ENCODE assay signal across 21 cellular contexts in the genomic region with DNA sequence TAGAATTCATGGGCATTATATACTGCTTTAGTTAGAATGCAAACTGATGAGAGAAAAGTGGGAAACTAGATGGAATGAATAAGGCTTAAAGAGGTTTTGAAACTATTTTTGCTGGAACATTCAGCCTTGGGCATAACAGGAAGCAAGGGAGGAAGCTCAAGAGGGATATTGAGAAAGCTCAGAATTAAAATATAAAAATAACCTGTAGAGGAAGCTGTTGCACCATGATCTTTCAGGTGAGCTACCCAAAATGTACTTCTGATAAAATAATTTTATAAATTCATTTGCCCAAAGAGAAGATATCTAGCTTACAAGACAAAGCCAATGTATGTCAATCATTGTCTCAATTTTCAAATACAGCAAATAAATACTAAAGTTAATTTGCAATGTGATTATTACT. TPM values are rescaled to one million over a fixed set of nuclear protein-coding genes. Genes with fewer than 3 reads are reported as not detected.
DNase-seq lines count a peak whose midpoint lies in the region; ATAC-seq and TF ChIP-seq lines count a peak whose summit lies in the region.
"Had no signal": no experiment of that assay in that cellular context is flagged by ENCODE, and none has a peak within 500 bp of the region (broad histone marks: within the 10 kb centered on the region; RNA-seq: fewer than 3 reads in every experiment).

No MANE protein-coding gene starts in this region.

- ATAC-seq in right cardiac atrium, result no peak
- ATAC-seq in GM18505 (IDR thresholded peaks at IDR 0.05; ENCODE audit: unreplicated experiment), result no peak
- no peak for ATAC-seq in GM19397 (IDR thresholded peaks at IDR 0.05; ENCODE audit: unreplicated experiment)

- H3K4me1 ChIP-seq in cardiac muscle cell (ENCODE audit: low read depth), result peaks cover 55% of the 10 kb centered on the region
- H3K4me1 ChIP-seq in right cardiac atrium (ENCODE audit: control insufficient read depth, insufficient read depth, low read length), result no peaks in the 10 kb centered on the region
- H3K4me1 ChIP-seq in iPS-20b (ENCODE audit: insufficient read depth, low read length), result no peaks in the 10 kb centered on the region
- no peaks in the 10 kb centered on the region for H3K4me1 ChIP-seq in vagina

- DNase-seq in cardiac muscle cell (ENCODE audit: low read depth in 1 of 2, low spot score in 1 of 2) (peak in 1 of 2 donors; percentile 28), right cardiac atrium (no peak), SK-N-MC (ENCODE audit: low read depth, low spot score) (no peak), NCI-H146 treated with DMSO at 0.1 percent for 48 hours (lab: John Stamatoyannopoulos, UW; ENCODE audit: unreplicated experiment) (no peak), vagina (ENCODE audit: extremely low spot score in 2 of 2) (no peak)
- DNase-seq: activated effector memory CD4-positive, alpha-beta T cell treated with Interleukin-2 at 50 U/mL for 16 hours; amygdala; COR-L47; erythroblast; head of caudate nucleus; NCI-H1694; NCI-H446 treated with DMSO at 0.1 percent for 48 hours; small intestine; SW 1271 had no signal

- TF ChIP-seq CTCF in cardiac muscle cell (IDR thresholded peaks at IDR 0.05; ENCODE audit: low read depth, low read length) (no peak), vagina (IDR thresholded peaks at IDR 0.05) (no peak)

- H3K36me3 ChIP-seq in cardiac muscle cell, result no peaks in the 10 kb centered on the region
- H3K36me3 ChIP-seq in SK-N-MC (ENCODE audit: insufficient read depth, low read length), result no peaks in the 10 kb centered on the region
- H3K36me3 ChIP-seq in iPS-20b (ENCODE audit: insufficient read depth, low read depth, low read length), result no peaks in the 10 kb centered on the region
- H3K36me3 ChIP-seq in vagina, result no peaks in the 10 kb centered on the region

- H3K4me3 ChIP-seq in cardiac muscle cell, result no peak overlapping the region
- H3K4me3 ChIP-seq in right cardiac atrium (ENCODE audit: low read length), result no peak overlapping the region
- no peak overlapping the region for H3K4me3 ChIP-seq in SK-N-MC
- no peak overlapping the region for H3K4me3 ChIP-seq in iPS-20b (ENCODE audit: low read length)
- no peak overlapping the region for H3K4me3 ChIP-seq in vagina

- peak overlapping the region; percentile 89 for H3K27ac ChIP-seq in cardiac muscle cell
- no peak overlapping the region for H3K27ac ChIP-seq in right cardiac atrium (ENCODE audit: low read length)
- H3K27ac ChIP-seq in SK-N-MC, result peak overlapping the region; percentile 71; the same call in 1 of the 2 replicates
- peak overlapping the region; percentile 20 for H3K27ac ChIP-seq in iPS-20b (ENCODE audit: low read length)
- no peak overlapping the region for H3K27ac ChIP-seq in vagina

- TF ChIP-seq POLR2A in vagina (IDR thresholded peaks at IDR 0.05) (no peak), GM18505 (IDR thresholded peaks at IDR 0.05; ENCODE audit: borderline replicate concordance, extremely low read depth, insufficient read depth, insufficient read length) (no peak)

- H3K9me3 ChIP-seq in cardiac muscle cell (ENCODE audit: low read depth), result no peaks in the 10 kb centered on the region
- H3K9me3 ChIP-seq in right cardiac atrium (ENCODE audit: control insufficient read depth, low read length), result no peaks in the 10 kb centered on the region
- no peaks in the 10 kb centered on the region for H3K9me3 ChIP-seq in SK-N-MC (ENCODE audit: low read depth, low read length)
- no peaks in the 10 kb centered on the region for H3K9me3 ChIP-seq in iPS-20b (ENCODE audit: insufficient read depth, low read depth, low read length)
- H3K9me3 ChIP-seq in vagina, result no peaks in the 10 kb centered on the region

- H3K9ac ChIP-seq in SK-N-MC (ENCODE audit: insufficient read length) (no peak overlapping the region), iPS-20b (ENCODE audit: low read depth, low read length) (no peak overlapping the region)

- no peaks in the 10 kb centered on the region for H3K27me3 ChIP-seq in cardiac muscle cell
- H3K27me3 ChIP-seq in right cardiac atrium (ENCODE audit: control insufficient read depth, insufficient read depth), result no peaks in the 10 kb centered on the region
- H3K27me3 ChIP-seq in iPS-20b (ENCODE audit: insufficient read depth, low read length), result no peaks in the 10 kb centered on the region
- H3K27me3 ChIP-seq in vagina, result no peaks in the 10 kb centered on the region

- intact Hi-C loops in right cardiac atrium (cut with DNase I), result no loop called here
- intact Hi-C loops in vagina (cut with DNase I), result no loop called here

RNA-seq across cellular contexts. Expression of gene GC, which starts 11.3 kb away (rescaled TPM):
- total RNA-seq in cardiac muscle cell, result 0.21 and 0.49 TPM in 2 replicates
- 0.29 and 0.35 TPM in 2 replicates for polyA plus RNA-seq in cardiac muscle cell
- total RNA-seq in right cardiac atrium, result under 1 TPM in 1 of 4 donors, not detected in 3; 0.61 TPM
- polyA plus RNA-seq in right cardiac atrium, result 0.07 TPM
- not detected for total RNA-seq in vagina
- total RNA-seq: activated CD8-positive, alpha-beta memory T cell treated with anti-CD3 and anti-CD28 coated beads for 36 hours; LHCN-M2; omental fat pad had no signal
- polyA plus RNA-seq: keratinocyte had no signal

Comparison
In these comparisons a context has a peak if more than half of its experiments do, and no peak if none do; other contexts are left out.
1. H3K27ac ChIP-seq: peak in cardiac muscle cell (single experiment), SK-N-MC (single experiment) and iPS-20b (single experiment); none in right cardiac atrium (single experiment) and vagina (single experiment).